ENCODE assay signal across 17 cellular contexts in genomic region chr1:191453487-191453886, GRCh38.
"Had no signal": no experiment of that assay in that cellular context is flagged by ENCODE, and none has a peak within 500 bp of the region (broad histone marks: within the 10 kb centered on the region; RNA-seq: fewer than 3 reads in every experiment).

No MANE protein-coding gene starts in this region.

- H3K27me3 Mint-ChIP-seq: activated CD8-positive, alpha-beta memory T cell treated with anti-CD3 and anti-CD28 coated beads, Interleukin-2, amount 10 ng/mL, durations not matched to agents 7 days and 5 days; activated naive CD8-positive, alpha-beta T cell; activated T-cell treated with anti-CD3 and anti-CD28 coated beads, Interleukin-2, amount 50 U/mL, for 24 hours; dendritic cell treated with granulocyte-macrophage colony-stimulating factor and Interleukin-4, amounts not matched to agents 40 ng/mL and 50 ng/mL, for 4 days; natural killer cell treated with Interleukin-12 subunit alpha and Interleukin-12 subunit beta and Interleukin-15 and Interleukin-18, amount 100 ng/mL, for 72 hours; type B pancreatic cell had no signal

- H3K27ac ChIP-seq: brain microvascular endothelial cell, suprapubic skin had no signal

- H3K4me1 Mint-ChIP-seq: activated CD8-positive, alpha-beta memory T cell treated with anti-CD3 and anti-CD28 coated beads, Interleukin-2, amount 10 ng/mL, durations not matched to agents 7 days and 5 days had no signal

- H3K27ac Mint-ChIP-seq: activated CD8-positive, alpha-beta memory T cell treated with anti-CD3 and anti-CD28 coated beads, Interleukin-2, amount 10 ng/mL, durations not matched to agents 7 days and 5 days; activated naive CD8-positive, alpha-beta T cell; activated T-cell treated with anti-CD3 and anti-CD28 coated beads, Interleukin-2, amount 50 U/mL, for 24 hours; dendritic cell treated with granulocyte-macrophage colony-stimulating factor and Interleukin-4, amounts not matched to agents 40 ng/mL and 50 ng/mL, for 4 days; natural killer cell treated with Interleukin-12 subunit alpha and Interleukin-12 subunit beta and Interleukin-15 and Interleukin-18, amount 100 ng/mL, for 72 hours; T-helper 2 cell treated with Interferon-gamma antibody and Interleukin-4, amounts not matched to agents 5 μg/mL and 100 μg/mL, for 36 hours; type B pancreatic cell had no signal

- DNase-seq: activated CD4-positive, alpha-beta T cell treated with anti-CD3 and anti-CD28 coated beads for 1 hour; activated CD4-positive, alpha-beta T cell treated with anti-CD3 and anti-CD28 coated beads, Interleukin-2, amount 50 U/mL, for 48 hours; activated CD8-positive, alpha-beta memory T cell treated with anti-CD3 and anti-CD28 coated beads, Interleukin-2, amount 10 ng/mL, durations not matched to agents 7 days and 5 days; activated effector memory CD4-positive, alpha-beta T cell treated with anti-CD3 and anti-CD28 coated beads, Interleukin-2, amount 50 U/mL, for 16 hours; activated T-cell treated with anti-CD3 and anti-CD28 coated beads, Interleukin-2, amount 50 U/mL, for 24 hours; amygdala; brain microvascular endothelial cell; erythroblast; hippocampal formation; stimulated activated CD4-positive, alpha-beta T cell treated with anti-CD3 and anti-CD28 coated beads, Interleukin-2, amount 100 ng/mL, for 48 hours; stimulated activated naive CD8-positive, alpha-beta T cell treated with anti-CD3 and anti-CD28 coated beads, Interleukin-15, Interleukin-2, amounts not matched to agents 100 U/mL and 50 U/mL, for 24 hours had no signal

- H3K27me3 ChIP-seq: brain microvascular endothelial cell, suprapubic skin had no signal

- H3K36me3 Mint-ChIP-seq: activated CD8-positive, alpha-beta memory T cell treated with anti-CD3 and anti-CD28 coated beads, Interleukin-2, amount 10 ng/mL, durations not matched to agents 7 days and 5 days; activated naive CD8-positive, alpha-beta T cell; natural killer cell treated with Interleukin-12 subunit alpha and Interleukin-12 subunit beta and Interleukin-15 and Interleukin-18, amount 100 ng/mL, for 72 hours; type B pancreatic cell had no signal

- H3K4me3 ChIP-seq: suprapubic skin had no signal

- H3K4me1 ChIP-seq: suprapubic skin had no signal

- H3K9me3 ChIP-seq: suprapubic skin had no signal

- H3K36me3 ChIP-seq: brain microvascular endothelial cell, suprapubic skin had no signal

- H3K9me3 Mint-ChIP-seq: type B pancreatic cell had no signal

- H3K4me3 Mint-ChIP-seq: activated CD8-positive, alpha-beta memory T cell treated with anti-CD3 and anti-CD28 coated beads, Interleukin-2, amount 10 ng/mL, durations not matched to agents 7 days and 5 days; activated naive CD8-positive, alpha-beta T cell; activated T-cell treated with anti-CD3 and anti-CD28 coated beads, Interleukin-2, amount 50 U/mL, for 24 hours; dendritic cell treated with granulocyte-macrophage colony-stimulating factor and Interleukin-4, amounts not matched to agents 40 ng/mL and 50 ng/mL, for 4 days; natural killer cell treated with Interleukin-12 subunit alpha and Interleukin-12 subunit beta and Interleukin-15 and Interleukin-18, amount 100 ng/mL, for 72 hours; T-helper 2 cell treated with Interferon-gamma antibody and Interleukin-4, amounts not matched to agents 5 μg/mL and 100 μg/mL, for 36 hours; type B pancreatic cell had no signal
